17 cellular contexts compared by ENCODE assay signal in the genomic region with DNA sequence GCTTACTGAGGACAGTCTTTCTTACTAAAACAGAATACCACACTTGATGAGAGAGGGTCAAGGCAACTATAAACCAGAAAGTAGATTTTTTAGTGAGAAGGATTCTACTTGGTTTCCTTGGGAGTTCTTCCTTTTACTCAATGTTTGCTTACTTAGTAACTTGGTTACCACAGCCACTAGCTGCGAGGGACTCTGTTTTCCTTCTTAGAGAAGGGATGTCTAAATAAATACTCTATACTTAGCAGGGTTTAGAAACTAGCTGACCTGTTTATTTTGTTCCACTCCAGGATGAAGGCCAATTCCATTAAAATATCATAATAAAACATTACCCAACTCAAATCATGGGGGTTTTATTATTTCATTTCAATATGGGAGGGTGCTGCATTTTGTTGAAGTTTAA.
DNase-seq lines count a peak whose midpoint lies in the region; ATAC-seq, FAIRE-seq and TF ChIP-seq lines count a peak whose summit lies in the region.
"Had no signal": no experiment of that assay in that cellular context is flagged by ENCODE, and none has a peak within 500 bp of the region (broad histone marks: within the 10 kb centered on the region; RNA-seq: fewer than 3 reads in every experiment).

No MANE protein-coding gene starts in this region.

- intact Hi-C loops in MCF 10A (cut with micrococcal nuclease): no loop called here

- H3K36me3 ChIP-seq in astrocyte (ENCODE audit: insufficient read depth, low read length) (no peaks in the 10 kb centered on the region), small intestine (ENCODE audit: control insufficient read depth in 2 of 2, insufficient read depth in 2 of 2, low read length in 2 of 2) (no peaks in the 10 kb centered on the region)
- H3K36me3 ChIP-seq: neutrophil had no signal

- H3K27me3 ChIP-seq in astrocyte (ENCODE audit: insufficient read depth, low read length) (no peaks in the 10 kb centered on the region), small intestine (ENCODE audit: control insufficient read depth in 2 of 2, insufficient read depth in 2 of 2, low read length in 2 of 2) (no peaks in the 10 kb centered on the region)
- H3K27me3 ChIP-seq: foreskin keratinocyte, neutrophil had no signal

- no peak for FAIRE-seq in astrocyte (lab: Jason Lieb, UNC)
- FAIRE-seq in islet of Langerhans (lab: Jason Lieb, UNC): peak; percentile 96
- no peak for FAIRE-seq in small intestine (lab: Jason Lieb, UNC)

- H3K36me3 Mint-ChIP-seq in astrocyte (ENCODE audit: low read depth, unreplicated experiment): no peaks in the 10 kb centered on the region
- H3K36me3 Mint-ChIP-seq in MCF 10A (ENCODE audit: insufficient read depth, unreplicated experiment): no peaks in the 10 kb centered on the region
- H3K36me3 Mint-ChIP-seq: brain, mesothelial cell of epicardium had no signal

- POLR2A ChIA-PET in MCF 10A (lab: Yijun Ruan, JAX): no interaction called here

- H3K4me1 ChIP-seq in astrocyte (ENCODE audit: insufficient read depth, low read length) (no peaks in the 10 kb centered on the region), small intestine (ENCODE audit: control insufficient read depth in 2 of 2, insufficient read depth in 1 of 2, low read depth in 1 of 2, low read length in 1 of 2) (no peaks in the 10 kb centered on the region)
- H3K4me1 ChIP-seq: foreskin keratinocyte had no signal

- no peak overlapping the region for H3K4me2 ChIP-seq in astrocyte (ENCODE audit: low read length)

- no peak overlapping the region for H2AFZ ChIP-seq in astrocyte (ENCODE audit: low read depth, low read length)

- H3K4me1 Mint-ChIP-seq in astrocyte (ENCODE audit: low read depth, unreplicated experiment) (no peaks in the 10 kb centered on the region), MCF 10A (ENCODE audit: insufficient read depth, unreplicated experiment) (no peaks in the 10 kb centered on the region)
- H3K4me1 Mint-ChIP-seq: brain, mesothelial cell of epicardium had no signal

- WGBS in small intestine, 3 donors: 32 to 47% (median 42%) methylated on average over 1 of the region's 1 CpG

- H3K79me2 ChIP-seq in astrocyte (ENCODE audit: insufficient read depth, low read length): no peaks in the 10 kb centered on the region

- H3K4me3 Mint-ChIP-seq in astrocyte (ENCODE audit: unreplicated experiment) (no peak overlapping the region), MCF 10A (ENCODE audit: unreplicated experiment) (no peak overlapping the region)
- H3K4me3 Mint-ChIP-seq: brain, mesothelial cell of epicardium had no signal

- H3K27ac ChIP-seq in astrocyte (ENCODE audit: low read depth, low read length) (no peak overlapping the region), small intestine (ENCODE audit: low read depth in 1 of 2, low read length in 1 of 2) (no peak overlapping the region)
- H3K27ac ChIP-seq: foreskin keratinocyte, neutrophil had no signal

- H3K27me3 Mint-ChIP-seq in astrocyte (ENCODE audit: low read depth, unreplicated experiment) (no peaks in the 10 kb centered on the region), MCF 10A (ENCODE audit: insufficient read depth, unreplicated experiment) (peaks cover 56% of the 10 kb centered on the region)

- no peak overlapping the region for H3K4me3 ChIP-seq in astrocyte (ENCODE audit: insufficient read depth, low read depth, low read length)
- no peak overlapping the region for H3K4me3 ChIP-seq in small intestine (ENCODE audit: low read depth in 1 of 2, low read length in 2 of 2)

- H3K9me3 Mint-ChIP-seq in astrocyte (ENCODE audit: unreplicated experiment) (no peaks in the 10 kb centered on the region), MCF 10A (ENCODE audit: unreplicated experiment) (no peaks in the 10 kb centered on the region)
- H3K9me3 Mint-ChIP-seq: mesothelial cell of epicardium had no signal

- H3K9me3 ChIP-seq in astrocyte (ENCODE audit: insufficient read depth, low read depth, low read length) (no peaks in the 10 kb centered on the region), small intestine (ENCODE audit: control insufficient read depth, low read depth) (no peaks in the 10 kb centered on the region)
- H3K9me3 ChIP-seq: neutrophil had no signal

- ATAC-seq in HG03045 (IDR thresholded peaks at IDR 0.05; ENCODE audit: unreplicated experiment): no peak
- ATAC-seq: foreskin keratinocyte had no signal

- H3K9ac ChIP-seq in astrocyte (ENCODE audit: low read length): no peak overlapping the region

- BruUV-seq in MCF 10A (replicated peaks; lab: Mats Ljungman, UMichigan): no TSS peak

- H4K20me1 ChIP-seq in astrocyte (ENCODE audit: insufficient read depth, low read length): no peaks in the 10 kb centered on the region

- CTCF ChIA-PET in MCF 10A (lab: Yijun Ruan, JAX): interaction anchor here (0.6 kb wide), 1 partner anchor 28 kb away, joined by 3 read pairs; no protein-coding TSS in a partner anchor

- DNase-seq in NCI-H510A treated with DMSO at 0.1 percent for 48 hours (lab: John Stamatoyannopoulos, UW) (peak; percentile 5), NCI-H510A (lab: John Stamatoyannopoulos, UW) (no peak), astrocyte (ENCODE audit: low read depth) (peak; percentile 6), small intestine (peak; percentile 2), MCF 10A (ENCODE audit: unreplicated experiment) (no peak), germinal center (ENCODE audit: low spot score) (no peak)
- DNase-seq: activated CD4-positive, alpha-beta T cell treated with anti-CD3 and anti-CD28 coated beads for 1 hour; effector CD4-positive, alpha-beta T cell; foreskin keratinocyte; NCI-H2029 treated with DMSO at 0.1 percent for 48 hours; NK-92 treated with Interleukin-12 subunit alpha and Interleukin-12 subunit beta, amount 100 ng/mL, for 24 hours; trophoblast cell had no signal

- H3K27ac Mint-ChIP-seq in astrocyte (ENCODE audit: unreplicated experiment): no peak overlapping the region
- no peak overlapping the region for H3K27ac Mint-ChIP-seq in MCF 10A (ENCODE audit: low read depth, unreplicated experiment)
- H3K27ac Mint-ChIP-seq: brain, mesothelial cell of epicardium had no signal

- no peak for TF ChIP-seq CTCF in astrocyte (IDR thresholded peaks at IDR 0.05; ENCODE audit: insufficient read depth, low read depth, low read length)
- TF ChIP-seq CTCF in MCF 10A (IDR thresholded peaks at IDR 0.05; ENCODE audit: unreplicated experiment): no peak

Comparison
In these comparisons a context has a peak if more than half of its experiments do, and no peak if none do; other contexts are left out.
1. DNase-seq: peak in NCI-H510A treated with DMSO at 0.1 percent for 48 hours (single experiment), astrocyte (single experiment) and small intestine (single experiment); none in NCI-H510A (single experiment), MCF 10A (single experiment) and germinal center (single experiment).